ENCODE assay signal across 1 cellular context in the genomic region with DNA sequence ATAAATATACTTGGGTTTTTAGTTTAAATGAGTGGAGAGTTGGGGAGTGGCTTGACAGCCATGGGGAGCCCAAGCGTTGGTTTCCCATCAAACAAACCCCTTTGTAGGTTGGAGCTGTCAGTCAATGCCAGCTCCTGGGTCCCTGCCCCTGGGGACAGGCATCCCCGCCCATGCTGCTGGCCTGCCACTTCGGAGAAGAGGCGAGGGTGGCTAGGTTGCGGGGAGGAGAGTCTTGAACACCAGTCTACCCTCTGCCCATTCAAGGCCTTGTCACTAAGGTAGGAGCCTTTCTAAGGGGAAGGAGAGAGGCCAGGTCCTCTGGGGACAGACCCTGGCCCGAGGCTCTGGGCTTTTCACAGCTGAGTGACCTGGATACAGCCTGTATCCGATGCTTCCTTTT.
TF ChIP-seq lines count a peak whose summit lies in the region.

No MANE protein-coding gene starts in this region.

TF ChIP-seq in GM23338, 12 proteins besides CTCF, POLR2A, EP300 and RAD21 (continued from another document):
- TF ChIP-seq, protein P1, sequence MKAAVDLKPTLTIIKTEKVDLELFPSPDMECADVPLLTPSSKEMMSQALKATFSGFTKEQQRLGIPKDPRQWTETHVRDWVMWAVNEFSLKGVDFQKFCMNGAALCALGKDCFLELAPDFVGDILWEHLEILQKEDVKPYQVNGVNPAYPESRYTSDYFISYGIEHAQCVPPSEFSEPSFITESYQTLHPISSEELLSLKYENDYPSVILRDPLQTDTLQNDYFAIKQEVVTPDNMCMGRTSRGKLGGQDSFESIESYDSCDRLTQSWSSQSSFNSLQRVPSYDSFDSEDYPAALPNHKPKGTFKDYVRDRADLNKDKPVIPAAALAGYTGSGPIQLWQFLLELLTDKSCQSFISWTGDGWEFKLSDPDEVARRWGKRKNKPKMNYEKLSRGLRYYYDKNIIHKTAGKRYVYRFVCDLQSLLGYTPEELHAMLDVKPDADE (IDR thresholded peaks at IDR 0.05) = no peak
- TF ChIP-seq STAT1 (IDR thresholded peaks at IDR 0.05; ENCODE audit: unreplicated experiment) = no peak
- TF ChIP-seq NANOG (IDR thresholded peaks at IDR 0.05; ENCODE audit: borderline replicate concordance) = no peak
- TF ChIP-seq, protein P2, sequence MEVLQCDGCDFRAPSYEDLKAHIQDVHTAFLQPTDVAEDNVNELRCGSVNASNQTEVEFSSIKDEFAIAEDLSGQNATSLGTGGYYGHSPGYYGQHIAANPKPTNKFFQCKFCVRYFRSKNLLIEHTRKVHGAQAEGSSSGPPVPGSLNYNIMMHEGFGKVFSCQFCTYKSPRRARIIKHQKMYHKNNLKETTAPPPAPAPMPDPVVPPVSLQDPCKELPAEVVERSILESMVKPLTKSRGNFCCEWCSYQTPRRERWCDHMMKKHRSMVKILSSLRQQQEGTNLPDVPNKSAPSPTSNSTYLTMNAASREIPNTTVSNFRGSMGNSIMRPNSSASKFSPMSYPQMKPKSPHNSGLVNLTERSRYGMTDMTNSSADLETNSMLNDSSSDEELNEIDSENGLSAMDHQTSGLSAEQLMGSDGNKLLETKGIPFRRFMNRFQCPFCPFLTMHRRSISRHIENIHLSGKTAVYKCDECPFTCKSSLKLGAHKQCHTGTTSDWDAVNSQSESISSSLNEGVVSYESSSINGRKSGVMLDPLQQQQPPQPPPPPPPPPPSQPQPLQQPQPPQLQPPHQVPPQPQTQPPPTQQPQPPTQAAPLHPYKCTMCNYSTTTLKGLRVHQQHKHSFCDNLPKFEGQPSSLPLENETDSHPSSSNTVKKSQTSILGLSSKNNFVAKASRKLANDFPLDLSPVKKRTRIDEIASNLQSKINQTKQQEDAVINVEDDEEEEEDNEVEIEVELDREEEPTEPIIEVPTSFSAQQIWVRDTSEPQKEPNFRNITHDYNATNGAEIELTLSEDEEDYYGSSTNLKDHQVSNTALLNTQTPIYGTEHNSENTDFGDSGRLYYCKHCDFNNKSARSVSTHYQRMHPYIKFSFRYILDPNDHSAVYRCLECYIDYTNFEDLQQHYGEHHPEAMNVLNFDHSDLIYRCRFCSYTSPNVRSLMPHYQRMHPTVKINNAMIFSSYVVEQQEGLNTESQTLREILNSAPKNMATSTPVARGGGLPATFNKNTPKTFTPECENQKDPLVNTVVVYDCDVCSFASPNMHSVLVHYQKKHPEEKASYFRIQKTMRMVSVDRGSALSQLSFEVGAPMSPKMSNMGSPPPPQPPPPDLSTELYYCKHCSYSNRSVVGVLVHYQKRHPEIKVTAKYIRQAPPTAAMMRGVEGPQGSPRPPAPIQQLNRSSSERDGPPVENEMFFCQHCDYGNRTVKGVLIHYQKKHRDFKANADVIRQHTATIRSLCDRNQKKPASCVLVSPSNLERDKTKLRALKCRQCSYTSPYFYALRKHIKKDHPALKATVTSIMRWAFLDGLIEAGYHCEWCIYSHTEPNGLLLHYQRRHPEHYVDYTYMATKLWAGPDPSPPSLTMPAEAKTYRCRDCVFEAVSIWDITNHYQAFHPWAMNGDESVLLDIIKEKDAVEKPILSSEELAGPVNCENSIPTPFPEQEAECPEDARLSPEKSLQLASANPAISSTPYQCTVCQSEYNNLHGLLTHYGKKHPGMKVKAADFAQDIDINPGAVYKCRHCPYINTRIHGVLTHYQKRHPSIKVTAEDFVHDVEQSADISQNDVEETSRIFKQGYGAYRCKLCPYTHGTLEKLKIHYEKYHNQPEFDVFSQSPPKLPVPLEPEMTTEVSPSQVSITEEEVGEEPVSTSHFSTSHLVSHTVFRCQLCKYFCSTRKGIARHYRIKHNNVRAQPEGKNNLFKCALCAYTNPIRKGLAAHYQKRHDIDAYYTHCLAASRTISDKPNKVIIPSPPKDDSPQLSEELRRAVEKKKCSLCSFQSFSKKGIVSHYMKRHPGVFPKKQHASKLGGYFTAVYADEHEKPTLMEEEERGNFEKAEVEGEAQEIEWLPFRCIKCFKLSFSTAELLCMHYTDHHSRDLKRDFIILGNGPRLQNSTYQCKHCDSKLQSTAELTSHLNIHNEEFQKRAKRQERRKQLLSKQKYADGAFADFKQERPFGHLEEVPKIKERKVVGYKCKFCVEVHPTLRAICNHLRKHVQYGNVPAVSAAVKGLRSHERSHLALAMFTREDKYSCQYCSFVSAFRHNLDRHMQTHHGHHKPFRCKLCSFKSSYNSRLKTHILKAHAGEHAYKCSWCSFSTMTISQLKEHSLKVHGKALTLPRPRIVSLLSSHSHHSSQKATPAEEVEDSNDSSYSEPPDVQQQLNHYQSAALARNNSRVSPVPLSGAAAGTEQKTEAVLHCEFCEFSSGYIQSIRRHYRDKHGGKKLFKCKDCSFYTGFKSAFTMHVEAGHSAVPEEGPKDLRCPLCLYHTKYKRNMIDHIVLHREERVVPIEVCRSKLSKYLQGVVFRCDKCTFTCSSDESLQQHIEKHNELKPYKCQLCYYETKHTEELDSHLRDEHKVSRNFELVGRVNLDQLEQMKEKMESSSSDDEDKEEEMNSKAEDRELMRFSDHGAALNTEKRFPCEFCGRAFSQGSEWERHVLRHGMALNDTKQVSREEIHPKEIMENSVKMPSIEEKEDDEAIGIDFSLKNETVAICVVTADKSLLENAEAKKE (CRISPR knock-in tag; IDR thresholded peaks at IDR 0.05) = no peak
- no peak for TF ChIP-seq POLR2AphosphoS5 (IDR thresholded peaks at IDR 0.05; ENCODE audit: low read depth)
TF ChIP-seq in GM23338: peak in this region for 0.
